ENCODE assay signal across 1 cellular context in the genomic region with DNA sequence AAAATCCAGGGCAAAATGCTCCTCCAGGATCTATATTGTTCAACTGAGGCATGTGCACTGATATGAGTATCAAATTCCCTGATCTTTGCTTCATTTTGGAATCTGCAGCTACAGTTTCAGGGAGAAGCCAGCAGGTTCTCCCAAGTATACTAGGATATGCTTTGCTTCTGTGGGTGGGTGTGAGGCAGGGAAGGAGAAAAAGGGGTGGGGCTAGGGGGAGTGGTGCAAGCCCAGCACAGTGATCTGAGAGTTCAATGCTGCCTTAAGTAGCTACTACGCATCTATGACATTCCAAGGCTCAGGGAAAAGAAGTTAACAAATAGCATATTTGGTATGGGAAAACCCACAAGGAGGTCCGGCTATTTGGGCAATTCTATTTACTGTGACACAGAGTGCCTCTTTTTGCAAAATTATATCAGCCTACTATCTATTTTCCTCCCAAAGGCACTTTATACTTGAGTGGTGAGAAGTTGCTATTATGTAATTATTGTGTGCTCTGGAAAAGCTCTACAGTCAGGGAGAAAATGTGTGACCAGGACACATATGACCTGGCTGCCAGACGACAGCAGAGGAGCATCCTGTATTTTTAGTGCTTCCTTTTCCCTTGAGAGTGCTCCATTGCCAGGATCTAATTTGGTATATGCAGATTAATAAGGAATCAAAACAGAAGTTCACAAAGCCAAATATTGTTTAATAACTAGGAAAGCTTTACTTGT.
TF ChIP-seq lines count a peak whose summit lies in the region.

No MANE protein-coding gene starts in this region.

TF ChIP-seq in SK-N-SH, 30 proteins besides CTCF, POLR2A, EP300 and RAD21 (continued from another document):
- no peak for TF ChIP-seq TEAD4 (IDR thresholded peaks at IDR 0.05; ENCODE audit: borderline replicate concordance, insufficient read depth)
- TF ChIP-seq, protein P1, sequence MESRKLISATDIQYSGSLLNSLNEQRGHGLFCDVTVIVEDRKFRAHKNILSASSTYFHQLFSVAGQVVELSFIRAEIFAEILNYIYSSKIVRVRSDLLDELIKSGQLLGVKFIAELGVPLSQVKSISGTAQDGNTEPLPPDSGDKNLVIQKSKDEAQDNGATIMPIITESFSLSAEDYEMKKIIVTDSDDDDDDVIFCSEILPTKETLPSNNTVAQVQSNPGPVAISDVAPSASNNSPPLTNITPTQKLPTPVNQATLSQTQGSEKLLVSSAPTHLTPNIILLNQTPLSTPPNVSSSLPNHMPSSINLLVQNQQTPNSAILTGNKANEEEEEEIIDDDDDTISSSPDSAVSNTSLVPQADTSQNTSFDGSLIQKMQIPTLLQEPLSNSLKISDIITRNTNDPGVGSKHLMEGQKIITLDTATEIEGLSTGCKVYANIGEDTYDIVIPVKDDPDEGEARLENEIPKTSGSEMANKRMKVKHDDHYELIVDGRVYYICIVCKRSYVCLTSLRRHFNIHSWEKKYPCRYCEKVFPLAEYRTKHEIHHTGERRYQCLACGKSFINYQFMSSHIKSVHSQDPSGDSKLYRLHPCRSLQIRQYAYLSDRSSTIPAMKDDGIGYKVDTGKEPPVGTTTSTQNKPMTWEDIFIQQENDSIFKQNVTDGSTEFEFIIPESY (IDR thresholded peaks at IDR 0.05; ENCODE audit: borderline replicate concordance, low read depth), result no peak
- TF ChIP-seq RCOR1 (IDR thresholded peaks at IDR 0.05; ENCODE audit: low read length), result peak; percentile 85
- TF ChIP-seq TAF1 (IDR thresholded peaks at IDR 0.05; ENCODE audit: borderline replicate concordance, low read depth, low read length), result no peak
- TF ChIP-seq, protein P2, sequence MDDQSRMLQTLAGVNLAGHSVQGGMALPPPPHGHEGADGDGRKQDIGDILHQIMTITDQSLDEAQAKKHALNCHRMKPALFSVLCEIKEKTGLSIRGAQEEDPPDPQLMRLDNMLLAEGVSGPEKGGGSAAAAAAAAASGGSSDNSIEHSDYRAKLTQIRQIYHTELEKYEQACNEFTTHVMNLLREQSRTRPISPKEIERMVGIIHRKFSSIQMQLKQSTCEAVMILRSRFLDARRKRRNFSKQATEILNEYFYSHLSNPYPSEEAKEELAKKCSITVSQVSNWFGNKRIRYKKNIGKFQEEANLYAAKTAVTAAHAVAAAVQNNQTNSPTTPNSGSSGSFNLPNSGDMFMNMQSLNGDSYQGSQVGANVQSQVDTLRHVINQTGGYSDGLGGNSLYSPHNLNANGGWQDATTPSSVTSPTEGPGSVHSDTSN (IDR thresholded peaks at IDR 0.05), result no peak
- TF ChIP-seq, protein P3, sequence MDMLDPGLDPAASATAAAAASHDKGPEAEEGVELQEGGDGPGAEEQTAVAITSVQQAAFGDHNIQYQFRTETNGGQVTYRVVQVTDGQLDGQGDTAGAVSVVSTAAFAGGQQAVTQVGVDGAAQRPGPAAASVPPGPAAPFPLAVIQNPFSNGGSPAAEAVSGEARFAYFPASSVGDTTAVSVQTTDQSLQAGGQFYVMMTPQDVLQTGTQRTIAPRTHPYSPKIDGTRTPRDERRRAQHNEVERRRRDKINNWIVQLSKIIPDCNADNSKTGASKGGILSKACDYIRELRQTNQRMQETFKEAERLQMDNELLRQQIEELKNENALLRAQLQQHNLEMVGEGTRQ (IDR thresholded peaks at IDR 0.05; ENCODE audit: borderline replicate concordance, low read depth, low read length), result no peak
- TF ChIP-seq CHD2 (IDR thresholded peaks at IDR 0.05; ENCODE audit: low read length, partially characterized antibody), result peak; percentile 68
- peak; percentile 69 for TF ChIP-seq FOXJ3 (CRISPR knock-in tag; IDR thresholded peaks at IDR 0.05)
- TF ChIP-seq POLR2AphosphoS5 (IDR thresholded peaks at IDR 0.05; ENCODE audit: low read depth, low read length), result no peak
- no peak for TF ChIP-seq GABPA (IDR thresholded peaks at IDR 0.05; ENCODE audit: low read depth)
- TF ChIP-seq GATA2 (CRISPR knock-in tag; IDR thresholded peaks at IDR 0.05), result peak; percentile 79
- 0 out of 2 replicates have a peak, but pooled peaks have one; percentile 48 for TF ChIP-seq MXI1 (IDR thresholded peaks at IDR 0.05; ENCODE audit: low read depth, low read length)
- no peak for TF ChIP-seq JUND (IDR thresholded peaks at IDR 0.05)
- TF ChIP-seq NRF1 (IDR thresholded peaks at IDR 0.05; ENCODE audit: low read depth, low read length), result no peak
- TF ChIP-seq NFIC (IDR thresholded peaks at IDR 0.05; ENCODE audit: borderline replicate concordance), result no peak
- TF ChIP-seq ELF1 (IDR thresholded peaks at IDR 0.05), result no peak
TF ChIP-seq in SK-N-SH: peak in this region for 6.
